Comparison of ENCODE assay signal across 23 cellular contexts in the genomic region with DNA sequence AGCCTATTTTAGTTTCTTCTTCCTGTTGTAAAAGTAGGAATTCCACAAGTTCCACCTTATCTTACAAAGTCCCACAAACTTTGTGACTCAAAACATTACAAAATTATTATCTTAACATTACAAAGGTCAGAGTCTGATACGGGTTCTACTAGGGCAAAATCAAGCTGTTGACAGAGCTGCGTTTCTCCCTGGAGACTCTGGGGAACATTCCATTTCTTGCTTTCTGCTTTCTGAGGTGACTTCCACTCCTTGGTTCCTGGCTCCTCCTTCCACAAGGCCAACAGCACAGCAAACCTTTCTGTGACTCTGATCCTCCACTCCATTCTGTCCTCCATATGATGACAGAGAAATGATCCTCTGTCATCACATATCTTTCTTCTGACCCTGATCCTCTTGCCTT. TPM values are rescaled to one million over a fixed set of nuclear protein-coding genes. Genes with fewer than 3 reads are reported as not detected.
A peak's percentile ranks its signal among the peaks of the same experiment; 100 is the strongest.
DNase-seq lines count a peak whose midpoint lies in the region; ATAC-seq and TF ChIP-seq lines count a peak whose summit lies in the region.
"Had no signal": no experiment of that assay in that cellular context is flagged by ENCODE, and none has a peak within 500 bp of the region (broad histone marks: within the 10 kb centered on the region; RNA-seq: fewer than 3 reads in every experiment).

No MANE protein-coding gene starts in this region.

- DNase-seq in LoVo (ENCODE audit: low spot score) (peak; percentile 42), cardiac fibroblast (ENCODE audit: low read depth in 2 of 2) (peak; percentile 12 to 35), iris pigment epithelial cell (ENCODE audit: low read depth) (peak; percentile 49), mesenteric fat pad (ENCODE audit: low spot score) (no peak)
- DNase-seq: ACHN; CD4-positive, alpha-beta T cell; COR-L47; DND-41; Kasumi-1; MG63; NCI-H1417; NCI-H1694 treated with DMSO at 0.1 percent for 48 hours; NCI-H2081 treated with DMSO at 0.1 percent for 48 hours; NCI-H446 treated with DMSO at 0.1 percent for 48 hours; NCI-H526 treated with DMSO at 0.1 percent for 48 hours; Right ventricle myocardium superior; SW 1271 had no signal

- no peak for TF ChIP-seq CTCF in cardiac fibroblast (IDR thresholded peaks at IDR 0.05; ENCODE audit: low read depth, low read length)

- H3K4me3 ChIP-seq in cardiac fibroblast (replicated peaks in 1 of 2; ENCODE audit: low read depth in 2 of 2, low read length in 2 of 2): no peak overlapping the region
- H3K4me3 ChIP-seq: BLaER1, MG63 had no signal

- ATAC-seq in HG03108 (IDR thresholded peaks at IDR 0.05; ENCODE audit: unreplicated experiment) (no peak), HG03039 (IDR thresholded peaks at IDR 0.05; ENCODE audit: unreplicated experiment) (no peak), GM21825 (IDR thresholded peaks at IDR 0.05; ENCODE audit: unreplicated experiment) (no peak)

RNA-seq across cellular contexts. Expression of gene OR2F1, which starts 10.6 kb away (rescaled TPM):
- not detected for total RNA-seq in mesenteric fat pad
- total RNA-seq: CD4-positive, alpha-beta T cell; Right ventricle myocardium superior; RPMI7951; SK-MEL-5 had no signal

RNA-seq across cellular contexts. Expression of gene OR2F2, which starts 30.2 kb away (rescaled TPM):
- total RNA-seq in mesenteric fat pad: not detected
- total RNA-seq: CD4-positive, alpha-beta T cell; Right ventricle myocardium superior; RPMI7951; SK-MEL-5 had no signal

RNA-seq across cellular contexts. Expression of gene OR6B1, which starts 34.8 kb away (rescaled TPM):
- not detected for total RNA-seq in mesenteric fat pad
- total RNA-seq: CD4-positive, alpha-beta T cell; Right ventricle myocardium superior; RPMI7951; SK-MEL-5 had no signal
